12 cellular contexts compared by ENCODE assay signal in the genomic region with DNA sequence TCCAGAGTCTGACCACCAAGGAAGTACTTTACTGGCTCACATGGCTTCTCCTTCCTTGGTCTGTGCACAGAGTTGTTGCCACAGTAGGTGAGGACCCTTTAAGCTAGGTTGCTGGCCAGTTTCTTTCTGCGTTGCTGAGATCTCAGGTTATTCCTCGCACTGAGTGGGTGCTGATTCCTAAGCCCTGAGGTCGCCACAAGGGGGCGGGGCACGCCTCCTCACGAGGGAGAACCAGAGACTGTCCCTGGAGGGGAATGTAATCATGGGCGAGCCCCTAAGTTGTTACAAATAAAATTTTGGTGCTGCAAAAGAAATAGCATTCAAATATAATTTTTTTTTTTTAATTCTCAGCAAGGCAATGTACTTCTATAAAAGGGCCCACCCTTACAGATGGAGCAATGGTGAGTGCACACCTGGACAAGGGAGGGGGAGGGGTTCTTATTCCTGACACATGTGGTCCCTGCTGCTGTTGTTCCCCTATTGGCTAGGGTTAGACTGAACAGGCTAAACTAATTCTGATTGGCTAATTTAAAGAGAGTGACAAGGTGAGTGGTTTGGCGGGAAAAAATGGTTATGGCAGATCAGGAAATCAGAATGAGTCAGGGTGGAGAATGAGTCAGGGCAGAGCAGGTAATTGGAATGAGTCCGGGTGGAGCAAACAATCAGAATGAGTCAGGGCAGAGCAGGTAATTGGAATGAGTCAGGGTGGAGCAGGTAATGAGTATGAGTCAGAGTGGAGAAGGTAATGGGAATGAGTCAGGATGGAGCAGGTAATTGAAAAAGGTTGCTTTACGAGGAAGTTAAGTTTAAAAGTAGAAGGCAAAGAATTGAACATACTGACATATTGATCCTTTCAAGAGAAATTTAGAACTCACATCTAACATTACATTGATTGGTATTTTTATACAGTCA.
DNase-seq lines count a peak whose midpoint lies in the region; ATAC-seq, FAIRE-seq and TF ChIP-seq lines count a peak whose summit lies in the region.
"Had no signal": no experiment of that assay in that cellular context is flagged by ENCODE, and none has a peak within 500 bp of the region (broad histone marks: within the 10 kb centered on the region; RNA-seq: fewer than 3 reads in every experiment).

No MANE protein-coding gene starts in this region.

- H3K4me3 ChIP-seq in endodermal cell (ENCODE audit: low read length): no peak overlapping the region
- H3K4me3 ChIP-seq: BLaER1, HAP-1, heart left ventricle had no signal

- peaks cover 13% of the 10 kb centered on the region for H3K9me3 Mint-ChIP-seq in activated T-cell treated with anti-CD3 and anti-CD28 coated beads, Interleukin-2, amount 50 U/mL, for 24 hours
- H3K9me3 Mint-ChIP-seq in endodermal cell: peaks cover 59% of the 10 kb centered on the region
- peaks cover 1% of the 10 kb centered on the region for H3K9me3 Mint-ChIP-seq in stimulated activated effector memory CD8-positive, alpha-beta T cell treated with anti-CD3 and anti-CD28 coated beads, Interleukin-12 subunit alpha, Interleukin-12 subunit beta, amount 100 ng/mL, for 72 hours

- TF ChIP-seq CTCF in endodermal cell (conservative IDR thresholded peaks at IDR 0.05): peak; percentile 46

- H3K9ac ChIP-seq in endodermal cell (ENCODE audit: extremely low read depth, low read length, poor library complexity, severe bottlenecking): no peak overlapping the region
- H3K9ac ChIP-seq: BLaER1 had no signal

- no peak overlapping the region for H3K27ac ChIP-seq in endodermal cell (ENCODE audit: low read depth, low read length)
- H3K27ac ChIP-seq: BLaER1, heart left ventricle had no signal

- H3K36me3 Mint-ChIP-seq in activated T-cell treated with anti-CD3 and anti-CD28 coated beads, Interleukin-2, amount 50 U/mL, for 24 hours (ENCODE audit: low read depth): peaks cover 4% of the 10 kb centered on the region
- no peaks in the 10 kb centered on the region for H3K36me3 Mint-ChIP-seq in endodermal cell (ENCODE audit: low read depth)
- H3K36me3 Mint-ChIP-seq in stimulated activated effector memory CD8-positive, alpha-beta T cell treated with anti-CD3 and anti-CD28 coated beads, Interleukin-12 subunit alpha, Interleukin-12 subunit beta, amount 100 ng/mL, for 72 hours: no peaks in the 10 kb centered on the region
- H3K36me3 Mint-ChIP-seq: natural killer cell had no signal

- peaks cover 23% of the 10 kb centered on the region for H3K4me1 Mint-ChIP-seq in activated T-cell treated with anti-CD3 and anti-CD28 coated beads, Interleukin-2, amount 50 U/mL, for 24 hours (ENCODE audit: low read depth)
- no peaks in the 10 kb centered on the region for H3K4me1 Mint-ChIP-seq in endodermal cell
- H3K4me1 Mint-ChIP-seq in stimulated activated effector memory CD8-positive, alpha-beta T cell treated with anti-CD3 and anti-CD28 coated beads, Interleukin-12 subunit alpha, Interleukin-12 subunit beta, amount 100 ng/mL, for 72 hours: peaks cover 10% of the 10 kb centered on the region

- H3K36me3 ChIP-seq in endodermal cell (ENCODE audit: control insufficient read depth, insufficient read depth, low read length): no peaks in the 10 kb centered on the region
- H3K36me3 ChIP-seq: BLaER1, HAP-1, heart left ventricle had no signal

- WGBS in endodermal cell (ENCODE audit: insufficient coverage in 1 of 2, insufficient read length in 1 of 2), 2 experiments: 80 to 90% methylated on average over 1 to 8 of the region's 10 CpGs

- no peaks in the 10 kb centered on the region for H3K4me1 ChIP-seq in endodermal cell (ENCODE audit: control insufficient read depth, insufficient read depth, low read length)
- H3K4me1 ChIP-seq: BLaER1, HAP-1, heart left ventricle had no signal

- H3K4me3 Mint-ChIP-seq in activated T-cell treated with anti-CD3 and anti-CD28 coated beads, Interleukin-2, amount 50 U/mL, for 24 hours: no peak overlapping the region
- no peak overlapping the region for H3K4me3 Mint-ChIP-seq in endodermal cell
- no peak overlapping the region for H3K4me3 Mint-ChIP-seq in stimulated activated effector memory CD8-positive, alpha-beta T cell treated with anti-CD3 and anti-CD28 coated beads, Interleukin-12 subunit alpha, Interleukin-12 subunit beta, amount 100 ng/mL, for 72 hours
- H3K4me3 Mint-ChIP-seq: natural killer cell had no signal

- no peak for FAIRE-seq in frontal cortex (lab: Jason Lieb, UNC)

- H3K9me3 ChIP-seq in endodermal cell (ENCODE audit: control insufficient read depth, low read length): no peaks in the 10 kb centered on the region
- H3K9me3 ChIP-seq: HAP-1, heart left ventricle had no signal

- H3K27me3 Mint-ChIP-seq in activated T-cell treated with anti-CD3 and anti-CD28 coated beads, Interleukin-2, amount 50 U/mL, for 24 hours: peaks cover 36% of the 10 kb centered on the region
- H3K27me3 Mint-ChIP-seq in endodermal cell (ENCODE audit: insufficient read depth): peaks cover under 1% of the 10 kb centered on the region

- H3K27me3 ChIP-seq in endodermal cell (ENCODE audit: control insufficient read depth, insufficient read depth, low read length, poor library complexity, severe bottlenecking): no peaks in the 10 kb centered on the region

- H3K27ac Mint-ChIP-seq in activated T-cell treated with anti-CD3 and anti-CD28 coated beads, Interleukin-2, amount 50 U/mL, for 24 hours: peak overlapping the region; percentile 7
- H3K27ac Mint-ChIP-seq in endodermal cell: no peak overlapping the region
- H3K27ac Mint-ChIP-seq in stimulated activated effector memory CD8-positive, alpha-beta T cell treated with anti-CD3 and anti-CD28 coated beads, Interleukin-12 subunit alpha, Interleukin-12 subunit beta, amount 100 ng/mL, for 72 hours: peak overlapping the region; percentile 56

- ATAC-seq in stimulated activated effector memory CD8-positive, alpha-beta T cell treated with anti-CD3 and anti-CD28 coated beads, Interleukin-12 subunit alpha, Interleukin-12 subunit beta, amount 100 ng/mL, for 72 hours: peak; percentile 78
- ATAC-seq: heart left ventricle, natural killer cell had no signal

- DNase-seq in activated T-cell treated with anti-CD3 and anti-CD28 coated beads, Interleukin-2, amount 50 U/mL, for 24 hours: no peak
- DNase-seq in activated T-cell treated with anti-CD3 and anti-CD28 coated beads, Interleukin-2, amount 50 U/mL, for 1 hour: no peak
- DNase-seq in OCI-M1 (lab: John Stamatoyannopoulos, UW) (peak; percentile 2), endodermal cell (peak; percentile 64), NCI-H2171 (lab: John Stamatoyannopoulos, UW) (no peak), frontal cortex (ENCODE audit: low spot score in 2 of 2) (no peak), NCI-H1436 treated with DMSO at 0.1 percent for 48 hours (lab: John Stamatoyannopoulos, UW) (no peak)
- DNase-seq in stimulated activated effector memory CD8-positive, alpha-beta T cell treated with anti-CD3 and anti-CD28 coated beads, Interleukin-12 subunit alpha, Interleukin-12 subunit beta, amount 100 ng/mL, for 72 hours (ENCODE audit: low spot score in 2 of 2): no peak
- DNase-seq: natural killer cell had no signal

Comparison
In these comparisons a context has a peak if more than half of its experiments do, and no peak if none do; other contexts are left out.
1. DNase-seq: peak in OCI-M1 (single experiment) and endodermal cell (single experiment); none in activated T-cell treated with anti-CD3 and anti-CD28 coated beads, Interleukin-2, amount 50 U/mL, for 24 hours (single experiment), activated T-cell treated with anti-CD3 and anti-CD28 coated beads, Interleukin-2, amount 50 U/mL, for 1 hour (single experiment), stimulated activated effector memory CD8-positive, alpha-beta T cell treated with anti-CD3 and anti-CD28 coated beads, Interleukin-12 subunit alpha, Interleukin-12 subunit beta, amount 100 ng/mL, for 72 hours (0 of 2), NCI-H2171 (single experiment), frontal cortex (0 of 2) and NCI-H1436 treated with DMSO at 0.1 percent for 48 hours (single experiment).